Comparison of ENCODE assay signal across 8 cellular contexts in genomic region chr7:43834463-43835251, GRCh38. TPM values are rescaled to one million over a fixed set of nuclear protein-coding genes. Genes with fewer than 3 reads are reported as not detected.
DNase-seq lines count a peak whose midpoint lies in the region; ATAC-seq and TF ChIP-seq lines count a peak whose summit lies in the region.

No MANE protein-coding gene starts in this region.

- H3K36me3 ChIP-seq in suprapubic skin: no peaks in the 10 kb centered on the region

- TF ChIP-seq CTCF in suprapubic skin (IDR thresholded peaks at IDR 0.05): no peak

- TF ChIP-seq EP300 in suprapubic skin (IDR thresholded peaks at IDR 0.05): no peak

- peaks cover 11% of the 10 kb centered on the region for H3K4me1 ChIP-seq in suprapubic skin

- H3K9me3 ChIP-seq in suprapubic skin: no peaks in the 10 kb centered on the region

- no peaks in the 10 kb centered on the region for H3K27me3 ChIP-seq in suprapubic skin

- TF ChIP-seq POLR2A in suprapubic skin (IDR thresholded peaks at IDR 0.05): no peak

- peak; percentile 64 for DNase-seq in ACHN
- peak; percentile 56 for DNase-seq in LHCN-M2 (ENCODE audit: low read depth)
- DNase-seq in activated CD8-positive, alpha-beta memory T cell treated with anti-CD3 and anti-CD28 coated beads for 48 hours (ENCODE audit: low read depth in 2 of 3, low spot score in 2 of 3): peak in 2 of 3 experiments; percentile 6 to 14
- DNase-seq in kidney tubule cell (ENCODE audit: low spot score): peak; percentile 73
- DNase-seq in suprapubic skin (ENCODE audit: low spot score in 2 of 2): no peak
- no peak for DNase-seq in NCI-H2171 (lab: John Stamatoyannopoulos, UW)
- DNase-seq in hypothalamus (lab: John Stamatoyannopoulos, UW): no peak

- peak; percentile 57 for ATAC-seq in GM19438 (IDR thresholded peaks at IDR 0.05; ENCODE audit: low read depth, unreplicated experiment)

- H3K27ac ChIP-seq in suprapubic skin: no peak overlapping the region

- WGBS in suprapubic skin: 63% methylated on average over 8 of the region's 8 CpGs

- H3K4me3 ChIP-seq in suprapubic skin: peak overlapping the region; percentile 26

- in situ Hi-C loops in ACHN (cut with HindIII; ENCODE audit: low pct_ligation_motif_present, low pct_unique_long_range_greater_than_20kb, low sequenced_read_pairs): loop anchor here (25.0 kb wide), 1 partner anchor 247 kb away; the partner anchor contains the start of gene STK17A

RNA-seq across cellular contexts. Expression of gene MRPS24, which starts 34.7 kb away (rescaled TPM):
- total RNA-seq in LHCN-M2 (2014; rRNA removed) (153 and 156 TPM in 2 replicates), suprapubic skin (100 to 1,000 TPM in 2 of 4 donors, 10 to 100 TPM in 2; 65.1 to 111 (median 95.6) TPM)
- 410 TPM for polyA plus RNA-seq in LHCN-M2 (2012)

Comparison
In these comparisons a context has a peak if more than half of its experiments do, and no peak if none do; other contexts are left out.
1. DNase-seq: peak in ACHN (single experiment), LHCN-M2 (single experiment), activated CD8-positive, alpha-beta memory T cell treated with anti-CD3 and anti-CD28 coated beads for 48 hours (2 of 3) and kidney tubule cell (single experiment); none in suprapubic skin (0 of 2), NCI-H2171 (single experiment) and hypothalamus (0 of 51).